24 cellular contexts compared by ENCODE assay signal in the genomic region with DNA sequence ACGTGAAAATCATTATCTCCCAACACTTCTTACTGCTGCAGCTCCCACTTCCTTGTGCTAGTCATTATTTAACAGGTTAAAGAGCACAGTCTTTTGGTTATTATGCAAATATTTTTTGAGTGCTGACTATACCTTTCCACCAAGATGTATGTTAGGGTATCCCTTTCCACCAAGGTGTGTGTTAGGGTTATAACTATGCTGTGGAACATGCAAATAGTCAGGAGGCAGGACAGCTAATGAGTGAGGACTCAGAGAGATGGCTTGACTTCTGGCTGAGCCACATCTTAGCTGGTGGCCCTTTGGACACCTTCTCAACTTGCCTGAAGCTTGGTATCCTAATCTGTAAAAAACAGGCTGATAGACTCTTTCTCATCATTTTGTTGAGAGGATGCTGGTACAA.
"Had no signal": no experiment of that assay in that cellular context is flagged by ENCODE, and none has a peak within 500 bp of the region (broad histone marks: within the 10 kb centered on the region; RNA-seq: fewer than 3 reads in every experiment).

No MANE protein-coding gene starts in this region.

- H3K4me1 Mint-ChIP-seq: naive B cell; naive thymus-derived CD8-positive, alpha-beta T cell had no signal

- H3K27ac ChIP-seq: dorsolateral prefrontal cortex, epithelial cell of prostate, esophagus squamous epithelium, gastrocnemius medialis, heart right ventricle, left lung, lower lobe of right lung had no signal

- H3K27me3 ChIP-seq: dorsolateral prefrontal cortex, esophagus squamous epithelium, gastrocnemius medialis, heart right ventricle, left lung had no signal

- H3K27ac Mint-ChIP-seq: naive B cell; naive thymus-derived CD8-positive, alpha-beta T cell had no signal

- H3K36me3 ChIP-seq: esophagus squamous epithelium, gastrocnemius medialis, heart right ventricle, left lung, lower lobe of right lung had no signal

- ATAC-seq: esophagus mucosa; gastrocnemius medialis; left ventricle myocardium superior; naive thymus-derived CD8-positive, alpha-beta T cell had no signal

- H3K4me3 Mint-ChIP-seq: naive B cell; naive thymus-derived CD8-positive, alpha-beta T cell had no signal

- H3K36me3 Mint-ChIP-seq: naive B cell; naive thymus-derived CD8-positive, alpha-beta T cell had no signal

- H3K4me3 ChIP-seq: dorsolateral prefrontal cortex, esophagus squamous epithelium, gastrocnemius medialis, heart right ventricle, left lung, lower lobe of right lung had no signal

- DNase-seq: cortex of kidney; dermis blood vessel endothelial cell; dorsolateral prefrontal cortex; effector CD4-positive, alpha-beta T cell; effector memory CD4-positive, alpha-beta T cell; erythroblast; esophagus squamous epithelium; foreskin fibroblast; foreskin melanocyte; gastrocnemius medialis; glutamatergic neuron; head of caudate nucleus; heart right ventricle; hippocampal formation; left cardiac atrium; left lung; left ventricle myocardium superior; lower lobe of right lung; mesendoderm; midbrain; naive B cell; naive thymus-derived CD8-positive, alpha-beta T cell had no signal

- H3K27me3 Mint-ChIP-seq: naive B cell; naive thymus-derived CD8-positive, alpha-beta T cell had no signal

- H3K9me3 ChIP-seq: esophagus squamous epithelium, gastrocnemius medialis, heart right ventricle, left lung, lower lobe of right lung had no signal

- H3K4me1 ChIP-seq: esophagus squamous epithelium, left lung, lower lobe of right lung had no signal
